9 cellular contexts compared by ENCODE assay signal in genomic region chr6:106099235-106099537, GRCh38. TPM values are rescaled to one million over a fixed set of nuclear protein-coding genes. Genes with fewer than 3 reads are reported as not detected.
DNase-seq lines count a peak whose midpoint lies in the region; ATAC-seq and TF ChIP-seq lines count a peak whose summit lies in the region.
"Had no signal": no experiment of that assay in that cellular context is flagged by ENCODE, and none has a peak within 500 bp of the region (broad histone marks: within the 10 kb centered on the region; RNA-seq: fewer than 3 reads in every experiment).

No MANE protein-coding gene starts in this region.

- peaks cover 93% of the 10 kb centered on the region for H3K36me3 Mint-ChIP-seq in activated T-helper 2 cell treated with anti-CD3 and anti-CD28 coated beads, Interferon-gamma antibody, Interleukin-2, Interleukin-4, amounts not matched to agents 10 μg/mL and 5 μg/mL and 100 μg/mL, durations not matched to agents 14 hours and 24 hours and 36 hours (ENCODE audit: low read depth)

- peaks cover 29% of the 10 kb centered on the region for H3K4me1 ChIP-seq in left ventricle myocardium inferior
- peaks cover 6 to 66% of the 10 kb centered on the region in 2 donors for H3K4me1 ChIP-seq in left lung
- H3K4me1 ChIP-seq in uterus: no peaks in the 10 kb centered on the region

- H3K9me3 ChIP-seq in left ventricle myocardium inferior (replicated peaks) (no peaks in the 10 kb centered on the region), left lung (no peaks in the 10 kb centered on the region), uterus (no peaks in the 10 kb centered on the region)

- no peak for TF ChIP-seq POLR2A in uterus (IDR thresholded peaks at IDR 0.05)

- H3K27me3 ChIP-seq in left ventricle myocardium inferior (ENCODE audit: low read depth) (peaks cover 88% of the 10 kb centered on the region), left lung (peaks cover 17 to 78% of the 10 kb centered on the region in 2 donors), uterus (no peaks in the 10 kb centered on the region)

- TF ChIP-seq CTCF in left ventricle myocardium inferior (IDR thresholded peaks at IDR 0.05; ENCODE audit: borderline replicate concordance) (no peak), left lung (IDR thresholded peaks at IDR 0.05) (no peak), uterus (IDR thresholded peaks at IDR 0.05) (no peak)

- intact Hi-C loops in left ventricle myocardium inferior (cut with micrococcal nuclease): no loop called here
- intact Hi-C loops in Right ventricle myocardium inferior (cut with DNase I): loop anchor here (10.0 kb wide), 1 partner anchor 226 kb away; the partner anchor contains the start of gene ATG5
- intact Hi-C loops in activated T-helper 2 cell treated with anti-CD3 and anti-CD28 coated beads, Interferon-gamma antibody, Interleukin-2, Interleukin-4, amounts not matched to agents 10 μg/mL and 5 μg/mL and 100 μg/mL, durations not matched to agents 14 hours and 24 hours and 36 hours (cut with micrococcal nuclease): loop anchor here (2.0 to 5.0 kb wide), 7 partner anchors 67 to 617 kb away; no protein-coding TSS in a partner anchor
- intact Hi-C loops in left lung (cut with DNase I): loop anchor here in 1 of 2 donors (10.0 kb wide), 1 partner anchor 614 kb away; no protein-coding TSS in a partner anchor
- intact Hi-C loops in uterus (cut with DNase I; ENCODE audit: low total_unique reads): no loop called here

- peak overlapping the region; percentile 58 for H3K4me3 ChIP-seq in left ventricle myocardium inferior
- H3K4me3 ChIP-seq in left lung: peak overlapping the region in 1 of 2 donors; percentile 45
- peak overlapping the region in 1 of 2 donors; percentile 41 for H3K4me3 ChIP-seq in uterus

- H3K27ac ChIP-seq in left ventricle myocardium inferior (replicated peaks) (peak overlapping the region; percentile 78), left lung (peak overlapping the region; percentile 77 to 91), uterus (peak overlapping the region; percentile 66 to 78)

- DNase-seq in left ventricle myocardium inferior: no peak
- DNase-seq in Right ventricle myocardium inferior (ENCODE audit: missing footprints): no peak
- DNase-seq in activated T-helper 2 cell treated with anti-CD3 and anti-CD28 coated beads, Interferon-gamma antibody, Interleukin-2, Interleukin-4, amounts not matched to agents 10 μg/mL and 5 μg/mL and 100 μg/mL, durations not matched to agents 14 hours and 24 hours and 36 hours (ENCODE audit: low spot score): no peak
- DNase-seq in left lung: no peak
- DNase-seq in uterus: no peak
- no peak for DNase-seq in DMS 273 (lab: John Stamatoyannopoulos, UW; ENCODE audit: unreplicated experiment)
- DNase-seq in iPS-NIHi11 (ENCODE audit: low spot score): no peak
- no peak for DNase-seq in activated CD4-positive, CD25-positive, alpha-beta regulatory T cell (lab: John Stamatoyannopoulos, UW)
- DNase-seq: NCI-H2081 had no signal

- peaks cover 70% of the 10 kb centered on the region for H3K4me1 Mint-ChIP-seq in activated T-helper 2 cell treated with anti-CD3 and anti-CD28 coated beads, Interferon-gamma antibody, Interleukin-2, Interleukin-4, amounts not matched to agents 10 μg/mL and 5 μg/mL and 100 μg/mL, durations not matched to agents 14 hours and 24 hours and 36 hours (ENCODE audit: low read depth)

- peak overlapping the region; percentile 98 for H3K27ac Mint-ChIP-seq in activated T-helper 2 cell treated with anti-CD3 and anti-CD28 coated beads, Interferon-gamma antibody, Interleukin-2, Interleukin-4, amounts not matched to agents 10 μg/mL and 5 μg/mL and 100 μg/mL, durations not matched to agents 14 hours and 24 hours and 36 hours

- no peaks in the 10 kb centered on the region for H3K36me3 ChIP-seq in left ventricle myocardium inferior
- peaks cover 0 to 15% of the 10 kb centered on the region in 2 donors for H3K36me3 ChIP-seq in left lung
- H3K36me3 ChIP-seq in uterus: no peaks in the 10 kb centered on the region

- no peaks in the 10 kb centered on the region for H3K27me3 Mint-ChIP-seq in activated T-helper 2 cell treated with anti-CD3 and anti-CD28 coated beads, Interferon-gamma antibody, Interleukin-2, Interleukin-4, amounts not matched to agents 10 μg/mL and 5 μg/mL and 100 μg/mL, durations not matched to agents 14 hours and 24 hours and 36 hours (ENCODE audit: low read depth)

- peak overlapping the region; percentile 95 for H3K4me3 Mint-ChIP-seq in activated T-helper 2 cell treated with anti-CD3 and anti-CD28 coated beads, Interferon-gamma antibody, Interleukin-2, Interleukin-4, amounts not matched to agents 10 μg/mL and 5 μg/mL and 100 μg/mL, durations not matched to agents 14 hours and 24 hours and 36 hours (ENCODE audit: low read depth)

- no peaks in the 10 kb centered on the region for H3K9me3 Mint-ChIP-seq in activated T-helper 2 cell treated with anti-CD3 and anti-CD28 coated beads, Interferon-gamma antibody, Interleukin-2, Interleukin-4, amounts not matched to agents 10 μg/mL and 5 μg/mL and 100 μg/mL, durations not matched to agents 14 hours and 24 hours and 36 hours

- ATAC-seq in Right ventricle myocardium inferior (no peak), left lung (no peak)

RNA-seq across cellular contexts. Expression of gene PRDM1, which starts 13.1 kb away (rescaled TPM):
- total RNA-seq in left ventricle myocardium inferior: 0.85 TPM
- total RNA-seq in Right ventricle myocardium inferior: 0.87 TPM
- total RNA-seq in activated T-helper 2 cell treated with anti-CD3 and anti-CD28 coated beads, Interferon-gamma antibody, Interleukin-2, Interleukin-4, amounts not matched to agents 10 μg/mL and 5 μg/mL and 100 μg/mL, durations not matched to agents 14 hours and 24 hours and 36 hours: 49.1 and 52.3 TPM in 2 replicates
- 10 to 100 TPM in 1 of 2 donors, 1 to 10 TPM in 1; 7.9 to 11.1 TPM for total RNA-seq in left lung
- 10 to 100 TPM in 2 of 4 donors, 1 to 10 TPM in 2; 1.0 to 20.7 (median 7.0) TPM for total RNA-seq in uterus

Comparison
In these comparisons a context has a peak if more than half of its experiments do, and no peak if none do; other contexts are left out.
1. intact Hi-C loops: an anchor here in Right ventricle myocardium inferior (10.0 kb wide) and activated T-helper 2 cell treated with anti-CD3 and anti-CD28 coated beads, Interferon-gamma antibody, Interleukin-2, Interleukin-4, amounts not matched to agents 10 μg/mL and 5 μg/mL and 100 μg/mL, durations not matched to agents 14 hours and 24 hours and 36 hours (2.0 to 5.0 kb wide); none called in left ventricle myocardium inferior and uterus.